In the genomic region with DNA sequence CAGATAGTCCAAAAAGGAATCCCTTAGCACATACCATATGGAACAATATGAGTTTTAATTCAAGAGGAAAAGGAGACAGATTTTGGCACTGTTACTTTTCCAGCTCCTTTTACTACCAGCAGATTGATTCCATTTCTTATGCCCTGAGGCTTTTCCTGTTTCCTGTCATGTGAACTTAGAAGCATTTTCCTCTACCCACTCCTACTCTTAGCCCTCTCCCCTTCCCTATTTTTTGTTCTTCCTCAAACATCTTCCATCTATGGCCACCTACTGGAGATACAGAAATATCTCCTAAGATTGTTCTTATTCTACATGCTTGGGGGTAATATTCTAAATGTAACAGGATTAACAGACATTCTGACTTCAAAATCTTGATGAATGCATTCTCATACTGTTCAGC, we compare ENCODE assay signal across 16 cellular contexts.
DNase-seq lines count a peak whose midpoint lies in the region; ATAC-seq and TF ChIP-seq lines count a peak whose summit lies in the region.
"Had no signal": no experiment of that assay in that cellular context is flagged by ENCODE, and none has a peak within 500 bp of the region (broad histone marks: within the 10 kb centered on the region; RNA-seq: fewer than 3 reads in every experiment).

No MANE protein-coding gene starts in this region.

- peak; percentile 35 for DNase-seq in A172 (ENCODE audit: low spot score)
- peak; percentile 18 for DNase-seq in COR-L47 (lab: John Stamatoyannopoulos, UW)
- DNase-seq in RPMI7951 (ENCODE audit: low read depth): peak; percentile 76
- DNase-seq in fibroblast of mammary gland (ENCODE audit: low read depth): peak; percentile 23
- no peak for DNase-seq in NCI-H510A treated with DMSO at 0.1 percent for 48 hours (lab: John Stamatoyannopoulos, UW)
- no peak for DNase-seq in NCI-H1105 (lab: John Stamatoyannopoulos, UW)
- DNase-seq: activated CD4-positive, alpha-beta T cell treated with anti-CD3 and anti-CD28 coated beads, Interleukin-2, amount 10 ng/mL, durations not matched to agents 24 days and 14 days; aorta; CD8-positive, alpha-beta memory T cell; effector memory CD8-positive, alpha-beta T cell; NCI-H1417 treated with DMSO at 0.1 percent for 48 hours; NCI-H774 had no signal

- TF ChIP-seq CTCF in fibroblast of mammary gland (conservative IDR thresholded peaks at IDR 0.05; ENCODE audit: control insufficient read depth, insufficient read depth, low read depth, low read length): peak; percentile 24

- H3K4me3 ChIP-seq in fibroblast of mammary gland (ENCODE audit: control insufficient read depth, low read depth, low read length): no peak overlapping the region
- H3K4me3 ChIP-seq: lung, vagina had no signal

- ATAC-seq in HG03520 (IDR thresholded peaks at IDR 0.05; ENCODE audit: unreplicated experiment): no peak
- ATAC-seq in GM19395 (IDR thresholded peaks at IDR 0.05; ENCODE audit: unreplicated experiment): no peak
- ATAC-seq: effector memory CD8-positive, alpha-beta T cell had no signal

Comparison
In these comparisons a context has a peak if more than half of its experiments do, and no peak if none do; other contexts are left out.
1. DNase-seq: peak in A172 (single experiment), COR-L47 (single experiment), RPMI7951 (single experiment) and fibroblast of mammary gland (single experiment); none in NCI-H510A treated with DMSO at 0.1 percent for 48 hours (single experiment) and NCI-H1105 (single experiment).